ENCODE assay signal across 20 cellular contexts in genomic region chr7:127150543-127150942, GRCh38.
DNase-seq lines count a peak whose midpoint lies in the region; ATAC-seq and TF ChIP-seq lines count a peak whose summit lies in the region.
"Had no signal": no experiment of that assay in that cellular context is flagged by ENCODE, and none has a peak within 500 bp of the region (broad histone marks: within the 10 kb centered on the region; RNA-seq: fewer than 3 reads in every experiment).

No MANE protein-coding gene starts in this region.

- no peak overlapping the region for H3K27ac Mint-ChIP-seq in GM23338

- intact Hi-C loops in posterior cingulate gyrus (cut with DNase I) = no loop called here

- no peaks in the 10 kb centered on the region for H3F3A ChIP-seq in GM23338 (replicated peaks; ENCODE audit: low read depth)

- H3K36me3 Mint-ChIP-seq in GM23338 (ENCODE audit: low read depth) = no peaks in the 10 kb centered on the region

- H3K9ac ChIP-seq in OCI-LY3 (ENCODE audit: low read length) = no peak overlapping the region

- H3K27ac ChIP-seq in 22Rv1 (no peak overlapping the region), GM23338 (ENCODE audit: low read depth) (no peak overlapping the region), OCI-LY3 (ENCODE audit: low read length) (no peak overlapping the region)
- H3K27ac ChIP-seq: A549 had no signal

- H3K4me2 ChIP-seq in GM23338 (no peak overlapping the region), OCI-LY3 (ENCODE audit: low read length) (no peak overlapping the region)
- H3K4me2 ChIP-seq: A549 had no signal

- no peaks in the 10 kb centered on the region for H3K9me3 Mint-ChIP-seq in GM23338

- no peaks in the 10 kb centered on the region for H3K9me3 ChIP-seq in OCI-LY3 (ENCODE audit: insufficient read depth, low read length)
- H3K9me3 ChIP-seq: A549 had no signal

- no peaks in the 10 kb centered on the region for H3K79me2 ChIP-seq in GM23338 (replicated peaks; ENCODE audit: insufficient read depth)
- H3K79me2 ChIP-seq in OCI-LY3 (ENCODE audit: low read length) = no peaks in the 10 kb centered on the region

- H2AFZ ChIP-seq in GM23338 = no peak overlapping the region
- H2AFZ ChIP-seq in OCI-LY3 (ENCODE audit: low read depth, low read length) = no peak overlapping the region

- H4K20me1 ChIP-seq in GM23338 (replicated peaks; ENCODE audit: insufficient read depth) (no peaks in the 10 kb centered on the region), OCI-LY3 (ENCODE audit: insufficient read depth, low read length) (no peaks in the 10 kb centered on the region)

- no peak overlapping the region for H3K4me3 Mint-ChIP-seq in GM23338

- no peak overlapping the region for H3K4me3 ChIP-seq in GM23338
- no peak overlapping the region for H3K4me3 ChIP-seq in OCI-LY3 (ENCODE audit: low read length)
- H3K4me3 ChIP-seq: A549, K562 had no signal

- no peaks in the 10 kb centered on the region for H3K27me3 Mint-ChIP-seq in GM23338 (ENCODE audit: insufficient read depth, low read depth, poor library complexity)

- no peaks in the 10 kb centered on the region for H3K9me2 ChIP-seq in GM23338 (ENCODE audit: insufficient read depth)

- peaks cover 5% of the 10 kb centered on the region for H3K4me1 Mint-ChIP-seq in GM23338

- H3K36me3 ChIP-seq in GM23338 (ENCODE audit: insufficient read depth) (no peaks in the 10 kb centered on the region), OCI-LY3 (replicated peaks; ENCODE audit: low read depth, low read length) (no peaks in the 10 kb centered on the region)

- TF ChIP-seq CTCF in 22Rv1 (IDR thresholded peaks at IDR 0.05) = peak; percentile 24; the same call in 1 of the 2 replicates
- peak; percentile 63 to 83 for TF ChIP-seq CTCF in GM23338 (conservative IDR thresholded peaks at IDR 0.05; ENCODE audit: low read depth in 2 of 2)
- peak; percentile 13; the same call in 1 of the 2 replicates for TF ChIP-seq CTCF in OCI-LY3 (IDR thresholded peaks at IDR 0.05; ENCODE audit: low read depth, low read length)

- no peaks in the 10 kb centered on the region for H3K27me3 ChIP-seq in GM23338 (ENCODE audit: insufficient read depth)
- 0 out of 2 replicates have a peak, but pooled peaks cover 6% of the 10 kb centered on the region for H3K27me3 ChIP-seq in OCI-LY3 (ENCODE audit: low read depth, low read length)

- ATAC-seq in GM23338 (peak; percentile 93), GM18502 (IDR thresholded peaks at IDR 0.05; ENCODE audit: poor library complexity, unreplicated experiment) (no peak)
- ATAC-seq: A549, K562, Right ventricle myocardium inferior had no signal

- peak; percentile 69 for DNase-seq in GM23338 (ENCODE audit: low spot score)
- peak; percentile 7 for DNase-seq in iPS DF 19.7 (ENCODE audit: low read depth, low spot score)
- no peak for DNase-seq in NCI-H2227 treated with DMSO at 0.1 percent for 48 hours (lab: John Stamatoyannopoulos, UW)
- no peak for DNase-seq in posterior cingulate gyrus
- no peak for DNase-seq in NCI-H510A treated with DMSO at 0.1 percent for 48 hours (lab: John Stamatoyannopoulos, UW)
- DNase-seq: C1 segment of cervical spinal cord, GDM1, GOT3, MV-4-11, NCI-H1417, NCI-H187, NCI-H345, NCI-H526, SW 1271 had no signal

- H3K4me1 ChIP-seq in GM23338 (ENCODE audit: insufficient read depth) = no peaks in the 10 kb centered on the region
- peaks cover 6% of the 10 kb centered on the region for H3K4me1 ChIP-seq in OCI-LY3 (ENCODE audit: low read length)
- H3K4me1 ChIP-seq: A549 had no signal

TF ChIP-seq in GM23338, 12 proteins besides CTCF, POLR2A, EP300 and RAD21 (continues in another document):
- TF ChIP-seq NANOG (IDR thresholded peaks at IDR 0.05; ENCODE audit: borderline replicate concordance) (no peak), POLR2AphosphoS5 (IDR thresholded peaks at IDR 0.05; ENCODE audit: low read depth) (no peak), ETS1 (IDR thresholded peaks at IDR 0.05) (no peak), EZH2phosphoT487 (IDR thresholded peaks at IDR 0.05; ENCODE audit: unreplicated experiment) (no peak), JUNB (IDR thresholded peaks at IDR 0.05; ENCODE audit: unreplicated experiment) (no peak), REST (IDR thresholded peaks at IDR 0.05; ENCODE audit: unreplicated experiment) (no peak), ZNF114 (CRISPR knock-in tag; IDR thresholded peaks at IDR 0.05) (no peak)

Comparison
In these comparisons a context has a peak if more than half of its experiments do, and no peak if none do; other contexts are left out.
1. CTCF ChIP-seq: peak in every context shown above with its lines; median percentile 73 in GM23338; 24 in 22Rv1; 13 in OCI-LY3.
2. DNase-seq: peak in GM23338 (single experiment) and iPS DF 19.7 (single experiment); none in NCI-H2227 treated with DMSO at 0.1 percent for 48 hours (single experiment), posterior cingulate gyrus (0 of 10) and NCI-H510A treated with DMSO at 0.1 percent for 48 hours (single experiment).